Comparison of ENCODE assay signal across 10 cellular contexts in the genomic region with DNA sequence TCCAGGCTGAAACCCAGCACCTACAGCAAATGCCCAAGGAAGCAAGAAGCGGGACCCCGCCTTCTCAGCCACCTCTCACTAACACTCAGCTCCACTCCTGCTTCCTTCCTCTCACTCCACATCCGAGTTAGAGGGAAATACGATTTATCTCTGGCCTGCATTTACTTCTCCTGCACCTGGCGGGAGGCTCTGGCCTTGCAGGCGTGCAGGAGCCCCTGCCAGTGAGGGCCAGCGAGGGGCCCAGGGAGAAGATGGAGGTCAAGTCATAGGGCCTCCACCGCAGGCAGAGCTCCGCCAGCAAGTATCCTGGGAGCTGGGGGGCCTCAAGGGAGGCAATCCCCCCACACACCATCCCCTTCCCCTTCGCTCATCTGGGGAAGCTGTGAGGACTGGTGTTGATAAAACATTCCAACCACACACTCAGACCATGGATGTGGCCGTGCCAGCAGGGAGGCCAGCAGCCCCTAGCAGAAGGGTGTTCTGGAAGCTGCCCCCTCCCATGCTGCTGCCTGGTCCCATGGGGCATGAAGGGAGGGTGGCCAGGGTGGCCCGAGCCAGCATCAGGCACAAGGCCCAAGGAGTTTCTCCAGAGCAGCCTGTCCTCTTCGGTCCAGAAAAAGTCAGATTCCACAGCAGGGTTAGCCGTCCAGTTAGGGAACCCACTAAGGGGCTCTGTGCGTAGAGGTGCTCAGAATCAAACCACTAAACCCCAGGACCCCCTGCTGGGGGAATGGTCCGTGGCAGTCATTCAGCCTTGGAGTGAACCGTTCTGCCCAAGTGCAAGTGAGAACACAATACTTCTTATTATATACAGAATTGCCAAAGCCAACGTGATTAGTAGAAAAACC.
DNase-seq lines count a peak whose midpoint lies in the region; ATAC-seq lines count a peak whose summit lies in the region.
"Had no signal": no experiment of that assay in that cellular context is flagged by ENCODE, and none has a peak within 500 bp of the region (broad histone marks: within the 10 kb centered on the region; RNA-seq: fewer than 3 reads in every experiment).

No MANE protein-coding gene starts in this region.

- H3K27me3 ChIP-seq in mesenchymal stem cell (ENCODE audit: control insufficient read depth in 1 of 2, insufficient read depth in 1 of 2, low read length in 2 of 2) = no peaks in the 10 kb centered on the region

- H3K9me3 ChIP-seq in mesenchymal stem cell (ENCODE audit: control insufficient read depth, low read length) = peaks cover 3% of the 10 kb centered on the region

- H3K9me3 Mint-ChIP-seq in dendritic cell treated with granulocyte-macrophage colony-stimulating factor and Interleukin-4, amounts not matched to agents 40 ng/mL and 50 ng/mL, for 4 days = no peaks in the 10 kb centered on the region

- H3K4me2 ChIP-seq in mesenchymal stem cell (ENCODE audit: low read length, poor library complexity, severe bottlenecking) = no peak overlapping the region

- H4K8ac ChIP-seq in mesenchymal stem cell (ENCODE audit: low read length) = no peak overlapping the region

- H2AFZ ChIP-seq in mesenchymal stem cell (ENCODE audit: low read depth, low read length) = no peak overlapping the region

- H3K9ac ChIP-seq in mesenchymal stem cell (ENCODE audit: low read length) = peak overlapping the region; percentile 86

- no peak overlapping the region for H3K4ac ChIP-seq in mesenchymal stem cell (ENCODE audit: low read depth in 1 of 2, low read length in 2 of 2)

- H3K79me1 ChIP-seq in mesenchymal stem cell (replicated peaks; ENCODE audit: low read length, poor library complexity, severe bottlenecking) = peaks cover 86% of the 10 kb centered on the region

- no peak overlapping the region for H3K4me3 Mint-ChIP-seq in dendritic cell treated with granulocyte-macrophage colony-stimulating factor and Interleukin-4, amounts not matched to agents 40 ng/mL and 50 ng/mL, for 4 days

- 93% methylated on average over 15 of the region's 18 CpGs for WGBS in mesenchymal stem cell

- H2BK5ac ChIP-seq in mesenchymal stem cell (ENCODE audit: low read depth, low read length, poor library complexity, severe bottlenecking) = no peak overlapping the region

- H3K27ac ChIP-seq in mesenchymal stem cell (ENCODE audit: low read length, poor library complexity, severe bottlenecking) = no peak overlapping the region

- H2BK12ac ChIP-seq in mesenchymal stem cell (ENCODE audit: low read length in 2 of 2) = no peak overlapping the region

- no peak overlapping the region for H2AK5ac ChIP-seq in mesenchymal stem cell (ENCODE audit: low read length, severe bottlenecking)

- peaks cover 0 to 32% of the 10 kb centered on the region in 2 experiments for H3K36me3 ChIP-seq in mesenchymal stem cell (ENCODE audit: control insufficient read depth in 1 of 2, insufficient read depth in 2 of 2, low read depth in 1 of 2, low read length in 2 of 2)

- H2BK15ac ChIP-seq in mesenchymal stem cell (ENCODE audit: low read depth, poor library complexity, severe bottlenecking) = no peak overlapping the region

- no peak overlapping the region for H2BK120ac ChIP-seq in mesenchymal stem cell (ENCODE audit: low read depth, low read length)

- no peaks in the 10 kb centered on the region for H3K27me3 Mint-ChIP-seq in dendritic cell treated with granulocyte-macrophage colony-stimulating factor and Interleukin-4, amounts not matched to agents 40 ng/mL and 50 ng/mL, for 4 days

- no peak overlapping the region for H3K23ac ChIP-seq in mesenchymal stem cell (ENCODE audit: low read length in 2 of 2)

- ATAC-seq in HG03139 (IDR thresholded peaks at IDR 0.05; ENCODE audit: unreplicated experiment) = no peak

- H3K14ac ChIP-seq in mesenchymal stem cell (ENCODE audit: low read length in 2 of 2) = peak overlapping the region in 1 of 2 experiments; percentile 9

- peak; percentile 47 to 53 for DNase-seq in Kasumi-1 (lab: John Stamatoyannopoulos, UW)
- DNase-seq in mesenchymal stem cell = no peak
- peak; percentile 48 for DNase-seq in superior temporal gyrus (ENCODE audit: extremely low spot score)
- no peak for DNase-seq in stimulated activated CD4-positive, alpha-beta T cell treated with anti-CD3 and anti-CD28 coated beads, Interleukin-12 subunit alpha, Interleukin-12 subunit beta, amount 100 ng/mL, for 4 hours
- no peak for DNase-seq in NCI-H526 treated with DMSO at 0.1 percent for 48 hours (lab: John Stamatoyannopoulos, UW)
- no peak for DNase-seq in NOMO-1 treated with dmso at 0.1 percent for 144 hours (lab: John Stamatoyannopoulos, UW; ENCODE audit: unreplicated experiment)
- DNase-seq: foreskin melanocyte, NCI-H510A had no signal

- H3K4me1 Mint-ChIP-seq in dendritic cell treated with granulocyte-macrophage colony-stimulating factor and Interleukin-4, amounts not matched to agents 40 ng/mL and 50 ng/mL, for 4 days (ENCODE audit: low read depth) = peaks cover 72% of the 10 kb centered on the region

- H4K91ac ChIP-seq in mesenchymal stem cell (ENCODE audit: low read length) = peak overlapping the region; percentile 59

- peaks cover 23% of the 10 kb centered on the region for H3K4me1 ChIP-seq in mesenchymal stem cell (ENCODE audit: control insufficient read depth, insufficient read depth, low read depth, low read length)

- peak overlapping the region in 1 of 2 experiments; percentile 58 for H3K18ac ChIP-seq in mesenchymal stem cell (ENCODE audit: low read depth in 1 of 2, low read length in 2 of 2)

- peaks cover 1% of the 10 kb centered on the region for H3K36me3 Mint-ChIP-seq in dendritic cell treated with granulocyte-macrophage colony-stimulating factor and Interleukin-4, amounts not matched to agents 40 ng/mL and 50 ng/mL, for 4 days (ENCODE audit: low read depth)

- intact Hi-C loops in dendritic cell treated with granulocyte-macrophage colony-stimulating factor and Interleukin-4, amounts not matched to agents 40 ng/mL and 50 ng/mL, for 4 days (cut with micrococcal nuclease) = no loop called here

- H3K4me3 ChIP-seq in mesenchymal stem cell (ENCODE audit: insufficient read depth in 1 of 2, low read depth in 1 of 2, low read length in 2 of 2) = peak overlapping the region in 1 of 2 experiments; percentile 82

- H3K27ac Mint-ChIP-seq in dendritic cell treated with granulocyte-macrophage colony-stimulating factor and Interleukin-4, amounts not matched to agents 40 ng/mL and 50 ng/mL, for 4 days = peak overlapping the region; percentile 56

Comparison
In these comparisons a context has a peak if more than half of its experiments do, and no peak if none do; other contexts are left out.
1. DNase-seq: peak in Kasumi-1 (2 of 2) and superior temporal gyrus (single experiment); none in mesenchymal stem cell (single experiment), stimulated activated CD4-positive, alpha-beta T cell treated with anti-CD3 and anti-CD28 coated beads, Interleukin-12 subunit alpha, Interleukin-12 subunit beta, amount 100 ng/mL, for 4 hours (single experiment), NCI-H526 treated with DMSO at 0.1 percent for 48 hours (single experiment) and NOMO-1 treated with dmso at 0.1 percent for 144 hours (single experiment).